Comparison of ENCODE assay signal across 11 cellular contexts in the genomic region with DNA sequence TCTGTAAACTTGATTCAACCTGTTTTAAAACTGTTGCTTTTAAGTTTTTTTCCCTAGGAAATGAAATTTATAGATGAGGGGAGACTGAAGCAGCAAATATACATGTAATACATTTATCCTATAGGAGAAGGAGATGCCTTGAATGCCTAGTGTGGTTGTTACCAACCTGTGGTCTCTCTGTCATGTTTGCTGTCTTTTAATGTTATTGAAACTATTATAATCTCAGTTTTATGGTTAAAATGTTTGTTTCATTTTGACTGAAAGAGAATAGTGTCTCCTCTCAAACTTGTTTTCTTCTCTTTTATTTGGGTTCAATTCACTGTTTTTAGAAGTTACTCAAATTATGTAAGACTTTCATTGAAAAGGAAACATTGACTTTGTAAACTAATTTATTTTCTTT. TPM values are rescaled to one million over a fixed set of nuclear protein-coding genes. Genes with fewer than 3 reads are reported as not detected.
"Had no signal": no experiment of that assay in that cellular context is flagged by ENCODE, and none has a peak within 500 bp of the region (broad histone marks: within the 10 kb centered on the region; RNA-seq: fewer than 3 reads in every experiment).

No MANE protein-coding gene starts in this region.

- DNase-seq: GM23248, GOT3, H7, HFFc6, IMR-90, KG1 had no signal

- ATAC-seq: HCT116, K562 had no signal

- H3K9me3 Mint-ChIP-seq: HFFc6 had no signal

- H3K4me1 ChIP-seq: HAP-1 had no signal

- H3K27ac ChIP-seq: GM23248 had no signal

- H3K27ac Mint-ChIP-seq: HFFc6 had no signal

- H3K9me3 ChIP-seq: HAP-1 had no signal

- H3K4me3 Mint-ChIP-seq: HFFc6 had no signal

- H2AFZ ChIP-seq: GM23248 had no signal

- FAIRE-seq: HTR-8/SVneo, K562 had no signal

- H3K9ac ChIP-seq: GM23248 had no signal

- H3K4me3 ChIP-seq: GM23248, HAP-1, K562 had no signal

RNA-seq across cellular contexts. Expression of a gene that starts 56.8 kb away (rescaled TPM):
- total RNA-seq: GM23248, HT-29 had no signal
- polyA plus RNA-seq: GM23248 had no signal
